In genomic region chr20:37381621-37382538, GRCh38 we compare ENCODE assay signal across 13 cellular contexts. TPM values are rescaled to one million over a fixed set of nuclear protein-coding genes. Genes with fewer than 3 reads are reported as not detected.
DNase-seq lines count a peak whose midpoint lies in the region; ATAC-seq, FAIRE-seq and TF ChIP-seq lines count a peak whose summit lies in the region.
"Had no signal": no experiment of that assay in that cellular context is flagged by ENCODE, and none has a peak within 500 bp of the region (broad histone marks: within the 10 kb centered on the region; RNA-seq: fewer than 3 reads in every experiment).

No MANE protein-coding gene starts in this region.

- no peak for FAIRE-seq in K562 (lab: Jason Lieb, UNC)

- H3K27me3 Mint-ChIP-seq in CD4-positive, alpha-beta T cell = no peaks in the 10 kb centered on the region
- H3K27me3 Mint-ChIP-seq: effector memory CD8-positive, alpha-beta T cell had no signal

- H3K27ac ChIP-seq in CD4-positive, alpha-beta T cell (ENCODE audit: low read depth, low read length) = no peak overlapping the region
- H3K27ac ChIP-seq in K562 (ENCODE audit: extremely low read depth, low read depth, low read length) (no peak overlapping the region), osteoblast (ENCODE audit: low read depth, low read length) (no peak overlapping the region)
- H3K27ac ChIP-seq: body of pancreas had no signal

- no peak overlapping the region for H3K27ac Mint-ChIP-seq in CD4-positive, alpha-beta T cell
- H3K27ac Mint-ChIP-seq: CD8-positive, alpha-beta T cell had no signal

- no peak for TF ChIP-seq POLR2A in K562 (conservative IDR thresholded peaks at IDR 0.05)

- WGBS in K562 (ENCODE audit: insufficient coverage, low coverage, missing lambda C conversion rate) = 64% methylated on average over 12 of the region's 12 CpGs

- no peak overlapping the region for H3K4me2 ChIP-seq in K562 (ENCODE audit: insufficient read depth, low read length)
- H3K4me2 ChIP-seq in osteoblast (ENCODE audit: insufficient read depth, low read length) = no peak overlapping the region

- H3K9me3 Mint-ChIP-seq in CD4-positive, alpha-beta T cell = no peaks in the 10 kb centered on the region
- H3K9me3 Mint-ChIP-seq: CD8-positive, alpha-beta T cell; effector memory CD8-positive, alpha-beta T cell had no signal

- no TSS peak for BruUV-seq in K562 (replicated peaks; lab: Mats Ljungman, UMichigan)

- TF ChIP-seq RAD21 in K562 (CRISPR knock-in tag; conservative IDR thresholded peaks at IDR 0.05 in 1 of 2, IDR thresholded peaks at IDR 0.05 in 1 of 2) = no peak

- CTCF ChIA-PET in CD4-positive, alpha-beta T cell (lab: Charles Lee) = no interaction called here
- CTCF ChIA-PET in K562 (lab: Yijun Ruan, JAX; ENCODE audit: low intra/inter-chr PET ratio) = no interaction called here
- CTCF ChIA-PET in GM10248 (lab: Yijun Ruan, JAX) = interaction anchor here (1.2 to 5.5 kb wide), 5 partner anchors 10 to 113 kb away, joined by 3 to 116 read pairs (median 8); no protein-coding TSS in a partner anchor

- H4K20me1 ChIP-seq in K562 (replicated peaks; ENCODE audit: control insufficient read depth, insufficient read depth, low read length) (no peaks in the 10 kb centered on the region), osteoblast (ENCODE audit: insufficient read depth, low read length) (peaks cover 17% of the 10 kb centered on the region)

- H3K27me3 ChIP-seq in CD4-positive, alpha-beta T cell (ENCODE audit: control insufficient read depth, insufficient read depth, low read length) = no peaks in the 10 kb centered on the region
- H3K27me3 ChIP-seq in K562 (ENCODE audit: control insufficient read depth in 2 of 2, insufficient read depth in 2 of 2, low read length in 2 of 2) (no peaks in the 10 kb centered on the region), osteoblast (ENCODE audit: insufficient read depth, low read length) (no peaks in the 10 kb centered on the region)
- H3K27me3 ChIP-seq: body of pancreas had no signal

- no peak for DNase-seq in CD4-positive, alpha-beta T cell
- no peak for DNase-seq in K562 (ENCODE audit: extremely low read depth in 1 of 4, low spot score in 3 of 4)
- DNase-seq in osteoblast (ENCODE audit: insufficient read length, low spot score, missing footprints) = peak; percentile 45
- DNase-seq in GM10248 (ENCODE audit: extremely low spot score) = no peak
- no peak for DNase-seq in anterior cingulate cortex (lab: John Stamatoyannopoulos, UW)
- DNase-seq: CD8-positive, alpha-beta T cell; effector memory CD8-positive, alpha-beta T cell; foreskin melanocyte; GF-D8; SW 1271 had no signal

- H3K9ac ChIP-seq in K562 (ENCODE audit: insufficient read depth in 1 of 2, low read depth in 2 of 2, low read length in 2 of 2) = no peak overlapping the region

- H3K9me1 ChIP-seq in K562 (ENCODE audit: control insufficient read depth, insufficient read depth, low read length) = no peaks in the 10 kb centered on the region

- no peak for TF ChIP-seq EP300 in K562 (IDR thresholded peaks at IDR 0.05; ENCODE audit: low read length)

- H3K4me1 Mint-ChIP-seq in CD4-positive, alpha-beta T cell (ENCODE audit: low read depth) = peaks cover 7% of the 10 kb centered on the region

- no peak overlapping the region for H2AFZ ChIP-seq in K562 (ENCODE audit: low read depth, low read length)
- H2AFZ ChIP-seq in osteoblast (ENCODE audit: low read length) = no peak overlapping the region

- no peaks in the 10 kb centered on the region for H3K9me3 ChIP-seq in CD4-positive, alpha-beta T cell (ENCODE audit: control insufficient read depth, low read length)
- H3K9me3 ChIP-seq in K562 (replicated peaks; ENCODE audit: control insufficient read depth, insufficient read depth, low read depth, low read length) = no peaks in the 10 kb centered on the region
- no peaks in the 10 kb centered on the region for H3K9me3 ChIP-seq in osteoblast (ENCODE audit: low read depth, low read length)
- H3K9me3 ChIP-seq: body of pancreas had no signal

- H3K4me3 ChIP-seq in K562 (no peak overlapping the region), osteoblast (ENCODE audit: insufficient read depth, low read length) (no peak overlapping the region)
- H3K4me3 ChIP-seq: body of pancreas had no signal

- ATAC-seq in CD4-positive, alpha-beta T cell (ENCODE audit: poor library complexity) = no peak
- ATAC-seq in K562 (no peak), GM21717 (IDR thresholded peaks at IDR 0.05; ENCODE audit: unreplicated experiment) (no peak)
- ATAC-seq: body of pancreas; CD8-positive, alpha-beta T cell; effector memory CD8-positive, alpha-beta T cell had no signal

- POLR2A ChIA-PET in CD4-positive, alpha-beta T cell (lab: Charles Lee) = no interaction called here
- POLR2A ChIA-PET in K562 (lab: Yijun Ruan, JAX) (interaction anchor here (0.6 to 1.2 kb wide), 3 partner anchors 21 to 120 kb away, joined by 3 read pairs; no protein-coding TSS in a partner anchor), GM10248 (lab: Yijun Ruan, JAX) (no interaction called here)

- peak overlapping the region; percentile 62 for H3K4me3 Mint-ChIP-seq in CD4-positive, alpha-beta T cell

- H3K79me2 ChIP-seq in K562 (ENCODE audit: control insufficient read depth, insufficient read depth, low read length) (peaks cover 3% of the 10 kb centered on the region; the same call in 1 of the 3 replicates), osteoblast (ENCODE audit: insufficient read depth, low read length) (peaks cover 21% of the 10 kb centered on the region)

- H3K36me3 Mint-ChIP-seq in CD4-positive, alpha-beta T cell (ENCODE audit: low read depth) = no peaks in the 10 kb centered on the region
- H3K36me3 Mint-ChIP-seq: CD8-positive, alpha-beta T cell had no signal

- in situ Hi-C loops in K562 (cut with MboI) = loop anchor here (5.0 kb wide), 1 partner anchor 95 kb away; the partner anchor contains the start of gene MANBAL

- H3K36me3 ChIP-seq in K562 (ENCODE audit: control insufficient read depth, insufficient read depth, low read length) = no peaks in the 10 kb centered on the region
- H3K36me3 ChIP-seq in osteoblast (ENCODE audit: insufficient read depth, low read length) = peaks cover 21% of the 10 kb centered on the region

- peaks cover 40 to 71% of the 10 kb centered on the region in 2 experiments for H3K4me1 ChIP-seq in K562 (replicated peaks in 1 of 2; ENCODE audit: control insufficient read depth in 2 of 2, insufficient read depth in 2 of 2, low read length in 2 of 2)
- peaks cover 6% of the 10 kb centered on the region for H3K4me1 ChIP-seq in osteoblast (ENCODE audit: insufficient read depth, low read length)

- intact Hi-C loops in CD4-positive, alpha-beta T cell (cut with DNase I, micrococcal nuclease) = no loop called here
- intact Hi-C loops in K562 (cut with micrococcal nuclease) = loop anchor here (5.0 kb wide), 1 partner anchor 95 kb away; the partner anchor contains the start of gene MANBAL

- TF ChIP-seq CTCF in CD4-positive, alpha-beta T cell (IDR thresholded peaks at IDR 0.05) = no peak
- 0 out of 3 replicates have a peak, but pooled peaks have one; percentile 6 for TF ChIP-seq CTCF in GM12872 (IDR thresholded peaks at IDR 0.05; ENCODE audit: insufficient read depth, low read depth, low read length)
- no peak for TF ChIP-seq CTCF in K562 (IDR thresholded peaks at IDR 0.05 in 2 of 3, conservative IDR thresholded peaks at IDR 0.05 in 1 of 3; ENCODE audit: insufficient read depth in 2 of 3, low read depth in 1 of 3, low read length in 3 of 3)
- no peak for TF ChIP-seq CTCF in osteoblast (IDR thresholded peaks at IDR 0.05; ENCODE audit: extremely low read depth, low read depth, low read length)
- no peak for TF ChIP-seq CTCF in GM10248 (IDR thresholded peaks at IDR 0.05; ENCODE audit: control extremely low read depth, extremely low read depth, low read depth, missing control alignments)

TF ChIP-seq in K562, 482 proteins besides CTCF, POLR2A, EP300 and RAD21 (continues in another document):
- no peak for TF ChIP-seq SMC3 (conservative IDR thresholded peaks at IDR 0.05; ENCODE audit: insufficient read depth, low read depth, low read length)
- TF ChIP-seq CBX3 (IDR thresholded peaks at IDR 0.05; ENCODE audit: borderline replicate concordance in 1 of 2, low read length in 2 of 2) = no peak
- peak; percentile 67 for TF ChIP-seq SMARCA5 (IDR thresholded peaks at IDR 0.05)
- TF ChIP-seq, protein P1, sequence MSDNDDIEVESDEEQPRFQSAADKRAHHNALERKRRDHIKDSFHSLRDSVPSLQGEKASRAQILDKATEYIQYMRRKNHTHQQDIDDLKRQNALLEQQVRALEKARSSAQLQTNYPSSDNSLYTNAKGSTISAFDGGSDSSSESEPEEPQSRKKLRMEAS (CRISPR knock-in tag; IDR thresholded peaks at IDR 0.05) = no peak
- TF ChIP-seq ZNF140 (CRISPR knock-in tag; IDR thresholded peaks at IDR 0.05) = no peak
- no peak for TF ChIP-seq TAL1 (IDR thresholded peaks at IDR 0.05)
- no peak for TF ChIP-seq TAF9B (IDR thresholded peaks at IDR 0.05; ENCODE audit: partially characterized antibody)
- TF ChIP-seq ADNP (tag; IDR thresholded peaks at IDR 0.05) = peak; percentile 30
- no peak for TF ChIP-seq NR2C1 (IDR thresholded peaks at IDR 0.05)
- TF ChIP-seq NR2C1 (tag; IDR thresholded peaks at IDR 0.05) = no peak
- peak; percentile 93 for TF ChIP-seq BCOR (IDR thresholded peaks at IDR 0.05)
- TF ChIP-seq GTF2F1 (IDR thresholded peaks at IDR 0.05; ENCODE audit: low read depth, low read length) = no peak

RNA-seq across cellular contexts. Expression of gene SRC, which starts 35.9 kb away (rescaled TPM):
- total RNA-seq in CD4-positive, alpha-beta T cell = 1 to 10 TPM; 2.5 to 3.1 TPM
- 23.1 and 61.0 TPM in 2 replicates for total RNA-seq in K562 (2011; cell fraction: chromatin; rRNA removed; ENCODE audit: low replicate concordance)
- 26.7 and 29.4 TPM in 2 replicates for total RNA-seq in K562 (2011; cell fraction: nucleolus; rRNA removed)
- total RNA-seq in K562 (2011; cell fraction: nucleoplasm; rRNA removed) = 20.5 and 28.9 TPM in 2 replicates
- total RNA-seq in K562 (2014; rRNA removed) (2.0 and 4.7 TPM in 2 replicates), K562 (2014; rRNA removed; fragmentation: Illumina TruSeq; extraction: Trizol) (1.4 and 1.9 TPM in 2 replicates), K562 (2015; rRNA removed; fragmentation: Illumina TruSeq; extraction: Trizol) (2.9 and 3.1 TPM in 2 replicates), K562 (2021) (7.0 and 7.7 TPM in 2 replicates), osteoblast (22.1 and 22.4 TPM in 2 replicates)
- polyA plus RNA-seq in K562 (2011; rRNA removed) (8.0 and 8.5 TPM in 2 replicates), K562 (2014; fragmentation: Illumina TruSeq; extraction: Trizol) (5.4 and 8.3 TPM in 2 replicates), K562 (2014; fragmentation: Nextera tagmentation; extraction: Ambion mirVana) (under 1 TPM; 0.06 to 0.14 TPM), K562 (2014; rRNA removed) (4.8 and 5.2 TPM in 2 replicates)
- polyA plus RNA-seq in K562 (2011; cell fraction: cytosol; rRNA removed) = 6.8 and 11.9 TPM in 2 replicates
- 45.7 and 78.2 TPM in 2 replicates for polyA plus RNA-seq in K562 (2011; cell fraction: nucleus; rRNA removed)
- 4.7 and 5.8 TPM in 2 replicates for polyA plus RNA-seq in K562 (2012)
- 5.2 and 16.3 TPM in 2 replicates for polyA minus RNA-seq in K562 (2011; rRNA and poly(A)+ RNA removed)
- 4.0 and 10.0 TPM in 2 replicates for polyA minus RNA-seq in K562 (2011; cell fraction: cytosol; rRNA and poly(A)+ RNA removed)
- polyA minus RNA-seq in K562 (2011; cell fraction: nucleus; rRNA and poly(A)+ RNA removed) = 12.3 and 15.8 TPM in 2 replicates
